7 cellular contexts compared by ENCODE assay signal in the genomic region with DNA sequence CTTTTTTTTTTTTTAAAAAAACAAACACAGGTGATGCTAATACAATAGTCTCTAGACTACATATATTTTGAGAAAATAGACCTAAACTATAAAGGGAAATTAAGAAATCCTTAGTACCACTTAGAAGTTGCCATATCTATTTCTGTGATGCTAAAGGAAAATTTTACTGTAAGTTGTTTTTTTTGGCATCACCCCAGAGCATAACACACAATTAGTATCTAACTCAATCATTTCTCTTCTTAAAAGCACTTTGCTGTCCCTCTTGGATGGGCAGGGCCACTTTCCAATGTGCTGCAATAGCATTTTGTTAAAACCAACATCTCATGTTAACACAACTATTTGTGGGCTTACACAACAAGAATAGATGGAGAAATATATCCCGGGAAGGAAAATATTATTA.
"Had no signal": no experiment of that assay in that cellular context is flagged by ENCODE, and none has a peak within 500 bp of the region (broad histone marks: within the 10 kb centered on the region; RNA-seq: fewer than 3 reads in every experiment).

No MANE protein-coding gene starts in this region.

- H3K4me3 ChIP-seq: K562 had no signal

- H3K36me3 Mint-ChIP-seq: IgD-negative memory B cell had no signal

- H3K27ac Mint-ChIP-seq: IgD-negative memory B cell had no signal

- DNase-seq: IMR-90, KBM-7, KG1 had no signal

- H3K4me3 Mint-ChIP-seq: IgD-negative memory B cell had no signal

- H3K9me3 Mint-ChIP-seq: IgD-negative memory B cell had no signal

- FAIRE-seq: K562 had no signal

- H3K27ac ChIP-seq: HL-60, KMS-11 had no signal

- ATAC-seq: K562 had no signal

- H3K9ac ChIP-seq: KMS-11 had no signal

- H3K4me2 ChIP-seq: KMS-11 had no signal
